ENCODE assay signal across 15 cellular contexts in the genomic region with DNA sequence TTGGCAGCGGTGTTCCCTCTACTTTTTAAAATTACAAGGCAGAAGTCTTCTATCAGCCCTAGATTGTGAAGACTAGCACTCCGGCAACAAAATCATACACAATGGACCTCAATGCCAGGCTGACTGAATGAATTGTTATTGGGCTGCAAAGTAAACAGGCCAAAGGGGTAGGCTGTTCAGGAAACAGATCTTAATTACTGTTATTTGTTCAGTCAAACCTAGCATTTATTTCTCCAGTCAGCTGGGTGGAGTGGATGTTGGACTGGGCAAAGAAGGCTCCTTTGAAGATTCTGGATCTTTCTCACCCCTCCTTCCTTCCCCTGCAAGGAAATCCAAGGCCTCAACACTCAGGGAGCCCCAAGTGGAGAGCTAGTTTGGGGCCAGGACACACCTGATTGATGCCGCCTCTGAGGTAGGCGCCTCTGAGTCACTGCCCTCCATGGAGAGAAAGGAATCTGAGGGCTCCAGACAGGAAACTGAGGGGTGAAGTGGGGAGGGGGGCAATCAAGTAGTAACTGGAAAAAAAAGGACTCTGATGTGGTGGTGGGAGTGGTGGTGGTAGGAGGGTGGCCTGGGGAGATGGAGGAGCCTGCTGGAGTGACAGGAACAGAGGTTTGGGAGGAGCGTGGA. TPM values are rescaled to one million over a fixed set of nuclear protein-coding genes. Genes with fewer than 3 reads are reported as not detected.
A peak's percentile ranks its signal among the peaks of the same experiment; 100 is the strongest.
DNase-seq lines count a peak whose midpoint lies in the region; ATAC-seq, FAIRE-seq and TF ChIP-seq lines count a peak whose summit lies in the region.
"Had no signal": no experiment of that assay in that cellular context is flagged by ENCODE, and none has a peak within 500 bp of the region (broad histone marks: within the 10 kb centered on the region; RNA-seq: fewer than 3 reads in every experiment).

No MANE protein-coding gene starts in this region.

- H3K27ac ChIP-seq in mesendoderm (ENCODE audit: low read depth, low read length) (no peak overlapping the region), WERI-Rb-1 (no peak overlapping the region)
- H3K27ac ChIP-seq: Peyer's patch had no signal

- H3K56ac ChIP-seq in mesendoderm (ENCODE audit: low read length), result peak overlapping the region; percentile 3

- H4K20me1 ChIP-seq in Loucy (ENCODE audit: insufficient read depth, low read length, poor library complexity, severe bottlenecking), result peaks cover 62% of the 10 kb centered on the region

- no peak overlapping the region for H2AK5ac ChIP-seq in mesendoderm (ENCODE audit: low read length)

- H3K79me1 ChIP-seq in mesendoderm (ENCODE audit: low read length), result peaks cover 11% of the 10 kb centered on the region

- H4K5ac ChIP-seq in mesendoderm (ENCODE audit: low read length), result no peak overlapping the region

- no peak overlapping the region for H2AFZ ChIP-seq in Loucy (ENCODE audit: low read length)

- WGBS in mesendoderm (ENCODE audit: extremely low coverage, insufficient coverage, low lambda C conversion rate), result no CpG with 5 or more reads among the region's 5 CpGs

- H3K4ac ChIP-seq in mesendoderm (ENCODE audit: low read depth, low read length), result no peak overlapping the region

- DNase-seq in COR-L47 (lab: John Stamatoyannopoulos, UW) (peak; percentile 43), mesendoderm (peak; percentile 31), NAMALWA (ENCODE audit: low spot score) (no peak), WERI-Rb-1 (no peak), SHP77 (lab: John Stamatoyannopoulos, UW) (no peak), GM19239 (ENCODE audit: insufficient read length, low spot score) (no peak)
- DNase-seq: aorta; effector memory CD8-positive, alpha-beta T cell; glutamatergic neuron; natural killer cell; Peyer's patch had no signal

- peak overlapping the region; percentile 75 for H3K4me3 Mint-ChIP-seq in activated T-helper 17 cell treated with anti-CD3 and anti-CD28 coated beads, Interleukin-2, amount 50 U/mL, for 72 hours
- H3K4me3 Mint-ChIP-seq: effector memory CD8-positive, alpha-beta T cell; natural killer cell; T-helper 1 cell treated with Interleukin-12 subunit alpha and Interleukin-12 subunit beta and Interleukin-4 antibody, amounts not matched to agents 30 μg/mL and 1 μg/mL, for 36 hours had no signal

- no peak overlapping the region for H4K8ac ChIP-seq in mesendoderm (ENCODE audit: low read depth, low read length)

- H3K4me3 ChIP-seq in Loucy (ENCODE audit: low read length, poor library complexity, severe bottlenecking) (no peak overlapping the region), mesendoderm (ENCODE audit: low read length) (no peak overlapping the region), WERI-Rb-1 (ENCODE audit: low read depth, low read length) (no peak overlapping the region)
- H3K4me3 ChIP-seq: Peyer's patch, thyroid gland had no signal

- ATAC-seq in activated T-helper 17 cell treated with anti-CD3 and anti-CD28 coated beads, Interleukin-2, amount 50 U/mL, for 72 hours (replicated peaks), result no peak
- ATAC-seq: effector memory CD8-positive, alpha-beta T cell; natural killer cell had no signal

- H3K4me1 ChIP-seq in Loucy (ENCODE audit: insufficient read depth, low read length, poor library complexity, severe bottlenecking) (peaks cover 41% of the 10 kb centered on the region), mesendoderm (ENCODE audit: control insufficient read depth, low read depth, low read length) (no peaks in the 10 kb centered on the region)

- H3F3A ChIP-seq in Loucy (ENCODE audit: low read depth), result no peaks in the 10 kb centered on the region

- TF ChIP-seq CTCF in Loucy (conservative IDR thresholded peaks at IDR 0.05; ENCODE audit: low read length), result no peak
- no peak for TF ChIP-seq CTCF in WERI-Rb-1 (IDR thresholded peaks at IDR 0.05; ENCODE audit: low read depth, low read length)

- H3K9me3 Mint-ChIP-seq in activated T-helper 17 cell treated with anti-CD3 and anti-CD28 coated beads, Interleukin-2, amount 50 U/mL, for 72 hours, result no peaks in the 10 kb centered on the region
- H3K9me3 Mint-ChIP-seq: effector memory CD8-positive, alpha-beta T cell; natural killer cell; T-helper 1 cell treated with Interleukin-12 subunit alpha and Interleukin-12 subunit beta and Interleukin-4 antibody, amounts not matched to agents 30 μg/mL and 1 μg/mL, for 36 hours had no signal

- no peak overlapping the region for H2BK15ac ChIP-seq in mesendoderm (replicated peaks; ENCODE audit: low read depth)

- no peak overlapping the region for H3K23ac ChIP-seq in mesendoderm (ENCODE audit: low read length)

- H3K4me2 ChIP-seq in Loucy (ENCODE audit: low read depth, low read length, poor library complexity, severe bottlenecking) (peak overlapping the region; percentile 15), mesendoderm (ENCODE audit: low read length) (no peak overlapping the region)

- H3K79me2 ChIP-seq in Loucy (ENCODE audit: insufficient read depth, low read length), result peaks cover 99% of the 10 kb centered on the region
- peaks cover 28% of the 10 kb centered on the region for H3K79me2 ChIP-seq in mesendoderm (ENCODE audit: control insufficient read depth, insufficient read depth, low read length)

- H3K9ac ChIP-seq in Loucy (ENCODE audit: low read depth, low read length, poor library complexity, severe bottlenecking), result no peak overlapping the region
- no peak overlapping the region for H3K9ac ChIP-seq in mesendoderm (ENCODE audit: low read length)

- FAIRE-seq in GM19239 (lab: Jason Lieb, UNC), result no peak

- H3K36me3 ChIP-seq in Loucy (ENCODE audit: insufficient read depth, low read length) (peaks cover 17% of the 10 kb centered on the region; the same call in 1 of the 2 replicates), mesendoderm (ENCODE audit: control insufficient read depth, insufficient read depth, low read length) (no peaks in the 10 kb centered on the region), WERI-Rb-1 (no peaks in the 10 kb centered on the region)
- H3K36me3 ChIP-seq: Peyer's patch, thyroid gland had no signal

- H3K27me3 Mint-ChIP-seq in activated T-helper 17 cell treated with anti-CD3 and anti-CD28 coated beads, Interleukin-2, amount 50 U/mL, for 72 hours, result no peaks in the 10 kb centered on the region
- H3K27me3 Mint-ChIP-seq: effector memory CD8-positive, alpha-beta T cell had no signal

- peak overlapping the region; percentile 73 for H3K27ac Mint-ChIP-seq in activated T-helper 17 cell treated with anti-CD3 and anti-CD28 coated beads, Interleukin-2, amount 50 U/mL, for 72 hours
- H3K27ac Mint-ChIP-seq: natural killer cell; T-helper 1 cell treated with Interleukin-12 subunit alpha and Interleukin-12 subunit beta and Interleukin-4 antibody, amounts not matched to agents 30 μg/mL and 1 μg/mL, for 36 hours had no signal

- H3K4me1 Mint-ChIP-seq in activated T-helper 17 cell treated with anti-CD3 and anti-CD28 coated beads, Interleukin-2, amount 50 U/mL, for 72 hours, result peaks cover 48% of the 10 kb centered on the region

- H3K9me3 ChIP-seq in Loucy (ENCODE audit: insufficient read depth, low read depth, low read length), result no peaks in the 10 kb centered on the region
- H3K9me3 ChIP-seq in WERI-Rb-1 (ENCODE audit: severe bottlenecking), result no peaks in the 10 kb centered on the region
- H3K9me3 ChIP-seq: Peyer's patch, thyroid gland had no signal

- H2BK120ac ChIP-seq in mesendoderm (ENCODE audit: low read depth, low read length), result no peak overlapping the region

- no peaks in the 10 kb centered on the region for H3K27me3 ChIP-seq in Loucy (ENCODE audit: insufficient read depth, low read length, poor library complexity, severe bottlenecking)
- no peaks in the 10 kb centered on the region for H3K27me3 ChIP-seq in mesendoderm (ENCODE audit: insufficient read depth, low read length, poor library complexity)
- no peaks in the 10 kb centered on the region for H3K27me3 ChIP-seq in WERI-Rb-1 (ENCODE audit: insufficient read depth, low read depth, severe bottlenecking)
- H3K27me3 ChIP-seq: Peyer's patch, thyroid gland had no signal

- H3K36me3 Mint-ChIP-seq in activated T-helper 17 cell treated with anti-CD3 and anti-CD28 coated beads, Interleukin-2, amount 50 U/mL, for 72 hours (ENCODE audit: low read depth), result peaks cover 67% of the 10 kb centered on the region
- H3K36me3 Mint-ChIP-seq: natural killer cell had no signal

- H2BK5ac ChIP-seq in mesendoderm (ENCODE audit: low read length), result no peak overlapping the region

- H3K18ac ChIP-seq in mesendoderm (ENCODE audit: low read length), result peak overlapping the region; percentile 4

- no peaks in the 10 kb centered on the region for H3K9me2 ChIP-seq in Loucy (replicated peaks; ENCODE audit: low read depth, low read length)

RNA-seq across cellular contexts. Expression of gene SERINC5, which starts 35.5 kb away (rescaled TPM):
- 10 to 100 TPM; 50.7 to 76.7 TPM for total RNA-seq in activated T-helper 17 cell treated with anti-CD3 and anti-CD28 coated beads, Interleukin-2, amount 50 U/mL, for 72 hours
- polyA plus RNA-seq in mesendoderm (2013, experiment 1 of 2), result 39.2 TPM
- polyA plus RNA-seq in mesendoderm (2013, experiment 2 of 2), result 42.4 TPM

Comparison
In these comparisons a context has a peak if more than half of its experiments do, and no peak if none do; other contexts are left out.
1. DNase-seq: peak in COR-L47 (single experiment) and mesendoderm (single experiment); none in NAMALWA (single experiment), WERI-Rb-1 (single experiment), SHP77 (0 of 2) and GM19239 (single experiment).